37 cellular contexts compared by ENCODE assay signal in the genomic region with DNA sequence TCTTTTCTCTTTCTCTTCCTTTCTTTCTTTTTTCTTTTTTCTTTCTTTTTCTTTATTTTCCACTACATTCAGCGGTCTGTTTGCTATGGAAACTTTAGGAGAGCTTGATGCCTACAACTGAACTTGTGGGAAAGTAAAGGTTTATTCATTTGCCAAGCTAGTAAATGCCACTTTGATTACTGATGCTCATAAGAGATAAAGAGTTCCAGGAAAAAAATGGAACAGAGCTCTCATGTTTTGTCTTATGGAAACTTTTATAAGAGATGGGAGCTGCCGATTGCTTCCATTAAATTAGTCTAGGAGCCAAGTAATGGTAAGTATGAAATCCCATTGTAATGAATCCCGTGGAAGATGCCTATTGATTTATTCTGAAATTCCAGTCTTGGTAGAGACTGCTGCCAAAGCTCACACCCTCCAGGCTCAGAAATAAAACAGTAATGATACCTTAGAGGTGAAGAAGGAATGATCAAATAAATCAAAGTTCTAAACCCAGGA. TPM values are rescaled to one million over a fixed set of nuclear protein-coding genes. Genes with fewer than 3 reads are reported as not detected.
"Had no signal": no experiment of that assay in that cellular context is flagged by ENCODE, and none has a peak within 500 bp of the region (broad histone marks: within the 10 kb centered on the region; RNA-seq: fewer than 3 reads in every experiment).

No MANE protein-coding gene starts in this region.

- H3K4me3 Mint-ChIP-seq: activated CD4-positive, alpha-beta memory T cell treated with anti-CD3 and anti-CD28 coated beads for 36 hours; activated CD4-positive, alpha-beta T cell treated with anti-CD3 and anti-CD28 coated beads, Interleukin-2, amount 10 ng/mL, durations not matched to agents 24 days and 14 days; activated T-cell treated with anti-CD3 and anti-CD28 coated beads, Interleukin-2, amount 50 U/mL, for 24 hours; effector memory CD8-positive, alpha-beta T cell; immature natural killer cell; naive B cell; stimulated activated memory B cell treated with anti-CD40 and anti-IgM and Interleukin-4, amounts not matched to agents 10 μg/mL and 1 μg/mL and 100 μg/mL, for 72 hours; stimulated activated naive CD8-positive, alpha-beta T cell treated with anti-CD3 and anti-CD28 coated beads, Interleukin-15, amount 100 ng/mL, for 72 hours; type B pancreatic cell had no signal

- H3K27me3 Mint-ChIP-seq: activated T-cell treated with anti-CD3 and anti-CD28 coated beads, Interleukin-2, amount 50 U/mL, for 24 hours had no signal

- H3K9me3 ChIP-seq: gastroesophageal sphincter, pancreas, psoas muscle, right atrium auricular region, uterus had no signal

- H3K27ac Mint-ChIP-seq: activated CD4-positive, alpha-beta memory T cell treated with anti-CD3 and anti-CD28 coated beads for 36 hours; activated CD4-positive, alpha-beta T cell treated with anti-CD3 and anti-CD28 coated beads, Interleukin-2, amount 10 ng/mL, durations not matched to agents 24 days and 14 days; activated T-cell treated with anti-CD3 and anti-CD28 coated beads, Interleukin-2, amount 50 U/mL, for 24 hours; effector memory CD8-positive, alpha-beta T cell; immature natural killer cell; naive B cell; stimulated activated memory B cell treated with anti-CD40 and anti-IgM and Interleukin-4, amounts not matched to agents 10 μg/mL and 1 μg/mL and 100 μg/mL, for 72 hours; type B pancreatic cell had no signal

- H3K4me1 ChIP-seq: pancreas, psoas muscle, right atrium auricular region, uterus had no signal

- DNase-seq: activated CD4-positive, alpha-beta memory T cell treated with anti-CD3 and anti-CD28 coated beads for 36 hours; activated CD4-positive, alpha-beta T cell treated with anti-CD3 and anti-CD28 coated beads, Interleukin-2, amount 10 ng/mL, durations not matched to agents 24 days and 14 days; activated CD4-positive, CD25-positive, alpha-beta regulatory T cell treated with anti-CD3 and anti-CD28 coated beads, Interleukin-2, amount 50 U/mL, for 72 hours; activated CD8-positive, alpha-beta memory T cell treated with anti-CD3 and anti-CD28 coated beads, Interleukin-2, amount 50 U/mL, for 48 hours; activated gamma-delta T cell treated with Interleukin-2 at 50 U/mL for 16 hours; activated naive CD4-positive, alpha-beta T cell treated with anti-CD3 and anti-CD28 coated beads, Interleukin-2, amount 50 U/mL, for 16 hours; activated T-cell treated with anti-CD3 and anti-CD28 coated beads, Interleukin-2, amount 50 U/mL, for 24 hours; amniotic stem cell; caudate nucleus; cortex of kidney; effector memory CD8-positive, alpha-beta T cell; erythroblast; head of caudate nucleus; hypothalamus; immature natural killer cell; kidney; left colon; mammary epithelial cell; naive B cell; nucleus accumbens; pancreas; psoas muscle; stimulated activated CD4-positive, alpha-beta T cell treated with anti-CD3 and anti-CD28 coated beads, Interleukin-1b, Interleukin-23, amount 100 ng/mL, for 48 hours; stimulated activated CD4-positive, alpha-beta T cell treated with anti-CD3 and anti-CD28 coated beads, Interleukin-4, amount 100 ng/mL, for 4 hours; stimulated activated CD8-positive, alpha-beta memory T cell treated with anti-CD3 and anti-CD28 coated beads, Interleukin-4, amount 100 ng/mL, for 48 hours; stimulated activated naive CD8-positive, alpha-beta T cell treated with anti-CD3 and anti-CD28 coated beads, Interleukin-15, amount 100 ng/mL, for 72 hours; substantia nigra; T-helper 9 cell; uterus had no signal

- H3K4me3 ChIP-seq: gastroesophageal sphincter, pancreas, psoas muscle, right atrium auricular region, smooth muscle cell, uterus had no signal

- H3K9me3 Mint-ChIP-seq: activated CD4-positive, alpha-beta memory T cell treated with anti-CD3 and anti-CD28 coated beads for 36 hours; activated CD4-positive, alpha-beta T cell treated with anti-CD3 and anti-CD28 coated beads, Interleukin-2, amount 10 ng/mL, durations not matched to agents 24 days and 14 days; activated T-cell treated with anti-CD3 and anti-CD28 coated beads, Interleukin-2, amount 50 U/mL, for 24 hours; stimulated activated memory B cell treated with anti-CD40 and anti-IgM and Interleukin-4, amounts not matched to agents 10 μg/mL and 1 μg/mL and 100 μg/mL, for 72 hours; stimulated activated naive CD8-positive, alpha-beta T cell treated with anti-CD3 and anti-CD28 coated beads, Interleukin-15, amount 100 ng/mL, for 72 hours; type B pancreatic cell had no signal

- H3K36me3 ChIP-seq: gastroesophageal sphincter, pancreas, right atrium auricular region, uterus had no signal

- H3K27ac ChIP-seq: gastroesophageal sphincter, pancreas, psoas muscle, right atrium auricular region, uterus had no signal

- ATAC-seq: effector memory CD8-positive, alpha-beta T cell; gastroesophageal sphincter; left colon; pancreas; psoas muscle; stimulated activated memory B cell treated with anti-CD40 and anti-IgM and Interleukin-4, amounts not matched to agents 10 μg/mL and 1 μg/mL and 100 μg/mL, for 72 hours; stimulated activated naive CD8-positive, alpha-beta T cell treated with anti-CD3 and anti-CD28 coated beads, Interleukin-15, amount 100 ng/mL, for 72 hours had no signal

- H3K36me3 Mint-ChIP-seq: activated CD4-positive, alpha-beta memory T cell treated with anti-CD3 and anti-CD28 coated beads for 36 hours; immature natural killer cell; naive B cell; stimulated activated memory B cell treated with anti-CD40 and anti-IgM and Interleukin-4, amounts not matched to agents 10 μg/mL and 1 μg/mL and 100 μg/mL, for 72 hours; type B pancreatic cell had no signal

- H3K4me1 Mint-ChIP-seq: activated CD4-positive, alpha-beta T cell treated with anti-CD3 and anti-CD28 coated beads, Interleukin-2, amount 10 ng/mL, durations not matched to agents 24 days and 14 days; immature natural killer cell; naive B cell; stimulated activated memory B cell treated with anti-CD40 and anti-IgM and Interleukin-4, amounts not matched to agents 10 μg/mL and 1 μg/mL and 100 μg/mL, for 72 hours; stimulated activated naive CD8-positive, alpha-beta T cell treated with anti-CD3 and anti-CD28 coated beads, Interleukin-15, amount 100 ng/mL, for 72 hours had no signal

RNA-seq across cellular contexts. Expression of gene ANKFN1, which starts 7.2 kb away (rescaled TPM):
- total RNA-seq: activated CD4-positive, alpha-beta memory T cell treated with anti-CD3 and anti-CD28 coated beads for 36 hours; activated CD4-positive, alpha-beta T cell treated with anti-CD3 and anti-CD28 coated beads, Interleukin-2, amount 10 ng/mL, durations not matched to agents 24 days and 14 days; chondrocyte; fibroblast of lung; liver; mammary epithelial cell had no signal
